ENCODE assay signal across 9 cellular contexts in the genomic region with DNA sequence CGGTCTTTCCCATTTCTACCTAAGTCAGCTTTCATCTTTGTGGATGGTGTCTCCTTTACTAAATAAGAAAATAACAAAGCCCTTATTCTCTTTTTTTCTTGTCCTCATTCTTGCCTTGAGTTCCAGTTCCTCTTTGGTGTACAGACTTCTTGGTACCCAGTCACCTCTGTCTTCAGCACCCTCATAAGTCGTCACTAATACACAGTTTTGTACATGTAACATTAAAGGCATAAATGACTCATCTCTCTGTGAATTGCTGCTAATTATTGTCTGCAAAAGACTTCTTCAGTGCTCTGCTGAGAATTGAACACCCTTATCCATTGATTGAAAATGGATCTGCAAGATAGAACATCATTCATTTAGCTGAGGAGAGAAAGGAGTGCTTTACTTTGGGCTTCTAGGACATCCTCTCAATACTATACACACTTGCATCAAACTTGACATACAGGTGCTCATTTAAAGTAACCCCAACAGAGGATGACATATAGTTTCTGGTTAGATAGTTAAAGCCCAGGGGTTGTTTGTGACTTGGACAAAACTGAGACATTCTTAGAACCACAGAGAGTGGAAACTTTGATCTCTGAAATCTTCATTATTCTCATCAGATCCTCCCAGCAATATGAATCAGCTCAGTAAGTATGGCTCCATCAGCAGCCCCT.
DNase-seq lines count a peak whose midpoint lies in the region; ATAC-seq and TF ChIP-seq lines count a peak whose summit lies in the region.
"Had no signal": no experiment of that assay in that cellular context is flagged by ENCODE, and none has a peak within 500 bp of the region (broad histone marks: within the 10 kb centered on the region; RNA-seq: fewer than 3 reads in every experiment).

No MANE protein-coding gene starts in this region.

- H3K36me3 ChIP-seq in ascending aorta: peaks cover 41 to 74% of the 10 kb centered on the region in 2 donors

- intact Hi-C loops in activated CD4-positive, alpha-beta T cell treated with anti-CD3 and anti-CD28 coated beads, Interleukin-2, amount 10 ng/mL, durations not matched to agents 24 days and 14 days (cut with micrococcal nuclease): loop anchor here (1.0 to 5.0 kb wide), 4 partner anchors 11 to 291 kb away; partner anchors contain the start of gene RPL37A
- intact Hi-C loops in ascending aorta (cut with DNase I) (no loop called here), left colon (cut with DNase I, micrococcal nuclease) (no loop called here)

- DNase-seq in activated CD4-positive, alpha-beta T cell treated with anti-CD3 and anti-CD28 coated beads, Interleukin-2, amount 10 ng/mL, durations not matched to agents 24 days and 14 days: peak; percentile 50
- DNase-seq in activated CD4-positive, alpha-beta T cell treated with anti-CD3 and anti-CD28 coated beads for 1 hour: no peak
- DNase-seq in stimulated activated effector memory CD8-positive, alpha-beta T cell treated with anti-CD3 and anti-CD28 coated beads, Interleukin-12 subunit alpha, Interleukin-12 subunit beta, amount 100 ng/mL, for 72 hours (ENCODE audit: low spot score in 2 of 2): no peak
- DNase-seq in ascending aorta (ENCODE audit: low spot score in 2 of 2): no peak
- DNase-seq in left colon: no peak
- DNase-seq in HEK293T (ENCODE audit: extremely low spot score): no peak
- DNase-seq: effector CD8-positive, alpha-beta T cell had no signal

- no peak overlapping the region for H3K27ac ChIP-seq in ascending aorta

- no peak overlapping the region for H3K4me3 ChIP-seq in ascending aorta

- no peaks in the 10 kb centered on the region for H3K27me3 Mint-ChIP-seq in activated CD4-positive, alpha-beta T cell treated with anti-CD3 and anti-CD28 coated beads, Interleukin-2, amount 10 ng/mL, durations not matched to agents 24 days and 14 days

- no peaks in the 10 kb centered on the region for H3K9me3 ChIP-seq in ascending aorta

- ATAC-seq in GM21723 (IDR thresholded peaks at IDR 0.05; ENCODE audit: unreplicated experiment) (peak; percentile 76), HG03439 (IDR thresholded peaks at IDR 0.05; ENCODE audit: unreplicated experiment) (peak; percentile 72), left colon (no peak)
- ATAC-seq in stimulated activated effector memory CD8-positive, alpha-beta T cell treated with anti-CD3 and anti-CD28 coated beads, Interleukin-12 subunit alpha, Interleukin-12 subunit beta, amount 100 ng/mL, for 72 hours: peak; percentile 92

- TF ChIP-seq CTCF in ascending aorta (IDR thresholded peaks at IDR 0.05): no peak

- peak overlapping the region; percentile 32 for H3K4me3 Mint-ChIP-seq in activated CD4-positive, alpha-beta T cell treated with anti-CD3 and anti-CD28 coated beads, Interleukin-2, amount 10 ng/mL, durations not matched to agents 24 days and 14 days
- H3K4me3 Mint-ChIP-seq in stimulated activated effector memory CD8-positive, alpha-beta T cell treated with anti-CD3 and anti-CD28 coated beads, Interleukin-12 subunit alpha, Interleukin-12 subunit beta, amount 100 ng/mL, for 72 hours: no peak overlapping the region

- POLR2A ChIA-PET in HEK293T (lab: Yijun Ruan, JAX): no interaction called here

- CTCF ChIA-PET in HEK293T (lab: Yijun Ruan, JAX): no interaction called here

- peaks cover 82% of the 10 kb centered on the region for H3K36me3 Mint-ChIP-seq in activated CD4-positive, alpha-beta T cell treated with anti-CD3 and anti-CD28 coated beads, Interleukin-2, amount 10 ng/mL, durations not matched to agents 24 days and 14 days (ENCODE audit: low read depth)
- no peaks in the 10 kb centered on the region for H3K36me3 Mint-ChIP-seq in stimulated activated effector memory CD8-positive, alpha-beta T cell treated with anti-CD3 and anti-CD28 coated beads, Interleukin-12 subunit alpha, Interleukin-12 subunit beta, amount 100 ng/mL, for 72 hours

- no peaks in the 10 kb centered on the region for H3K9me3 Mint-ChIP-seq in activated CD4-positive, alpha-beta T cell treated with anti-CD3 and anti-CD28 coated beads, Interleukin-2, amount 10 ng/mL, durations not matched to agents 24 days and 14 days
- H3K9me3 Mint-ChIP-seq in stimulated activated effector memory CD8-positive, alpha-beta T cell treated with anti-CD3 and anti-CD28 coated beads, Interleukin-12 subunit alpha, Interleukin-12 subunit beta, amount 100 ng/mL, for 72 hours: no peaks in the 10 kb centered on the region

- no peaks in the 10 kb centered on the region for H3K4me1 ChIP-seq in ascending aorta

- H3K27me3 ChIP-seq in ascending aorta: no peaks in the 10 kb centered on the region

- peaks cover 44% of the 10 kb centered on the region for H3K4me1 Mint-ChIP-seq in activated CD4-positive, alpha-beta T cell treated with anti-CD3 and anti-CD28 coated beads, Interleukin-2, amount 10 ng/mL, durations not matched to agents 24 days and 14 days
- peaks cover 32% of the 10 kb centered on the region for H3K4me1 Mint-ChIP-seq in stimulated activated effector memory CD8-positive, alpha-beta T cell treated with anti-CD3 and anti-CD28 coated beads, Interleukin-12 subunit alpha, Interleukin-12 subunit beta, amount 100 ng/mL, for 72 hours

- H3K27ac Mint-ChIP-seq in activated CD4-positive, alpha-beta T cell treated with anti-CD3 and anti-CD28 coated beads, Interleukin-2, amount 10 ng/mL, durations not matched to agents 24 days and 14 days: peak overlapping the region; percentile 89
- H3K27ac Mint-ChIP-seq in stimulated activated effector memory CD8-positive, alpha-beta T cell treated with anti-CD3 and anti-CD28 coated beads, Interleukin-12 subunit alpha, Interleukin-12 subunit beta, amount 100 ng/mL, for 72 hours: peak overlapping the region; percentile 68

TF ChIP-seq in HEK293T, 16 proteins besides CTCF, POLR2A, EP300 and RAD21:
- TF ChIP-seq ELF4 (IDR thresholded peaks at IDR 0.05): no peak
- no peak for TF ChIP-seq TARDBP (IDR thresholded peaks at IDR 0.05)
- TF ChIP-seq PKNOX1 (IDR thresholded peaks at IDR 0.05): no peak
- TF ChIP-seq FOXK2 (IDR thresholded peaks at IDR 0.05): no peak
- TF ChIP-seq ZNF384 (IDR thresholded peaks at IDR 0.05): no peak
- no peak for TF ChIP-seq ARNT (IDR thresholded peaks at IDR 0.05)
- no peak for TF ChIP-seq LEF1 (IDR thresholded peaks at IDR 0.05; ENCODE audit: borderline replicate concordance)
